In genomic region chr16:28073836-28074235, GRCh38 we compare ENCODE assay signal across 23 cellular contexts. TPM values are rescaled to one million over a fixed set of nuclear protein-coding genes. Genes with fewer than 3 reads are reported as not detected.
DNase-seq lines count a peak whose midpoint lies in the region; ATAC-seq, FAIRE-seq and TF ChIP-seq lines count a peak whose summit lies in the region.
"Had no signal": no experiment of that assay in that cellular context is flagged by ENCODE, and none has a peak within 500 bp of the region (broad histone marks: within the 10 kb centered on the region; RNA-seq: fewer than 3 reads in every experiment).

No MANE protein-coding gene starts in this region.

- no peak for ATAC-seq in HepG2
- no peak for ATAC-seq in right lobe of liver
- no peak for ATAC-seq in K562
- ATAC-seq in GM19463 (IDR thresholded peaks at IDR 0.05; ENCODE audit: unreplicated experiment) = no peak
- ATAC-seq: A549; CD8-positive, alpha-beta T cell had no signal

- H3K27ac ChIP-seq in HepG2 (ENCODE audit: extremely low read length, insufficient read depth, low read length) (no peak overlapping the region), right lobe of liver (no peak overlapping the region), K562 (ENCODE audit: extremely low read depth, low read depth, low read length) (no peak overlapping the region)
- H3K27ac ChIP-seq: 22Rv1; A549; BLaER1 treated with 17β-estradiol and CSF1 and Interleukin-3, amounts not matched to agents 10 nM and 100 nM; C4-2B had no signal

- no peaks in the 10 kb centered on the region for H3K9me3 ChIP-seq in HepG2 (ENCODE audit: low read length)
- no peaks in the 10 kb centered on the region for H3K9me3 ChIP-seq in right lobe of liver
- H3K9me3 ChIP-seq in K562 (replicated peaks; ENCODE audit: control insufficient read depth, insufficient read depth, low read depth, low read length) = no peaks in the 10 kb centered on the region
- H3K9me3 ChIP-seq: A549; BLaER1 treated with 17β-estradiol and CSF1 and Interleukin-3, amounts not matched to agents 10 nM and 100 nM; Caco-2 had no signal

- H3K27me3 ChIP-seq in HepG2 (ENCODE audit: control insufficient read depth in 1 of 2, insufficient read depth in 2 of 2, low read length in 2 of 2) (peaks cover 3 to 31% of the 10 kb centered on the region in 2 experiments; a peak in 3 of 5 replicates), right lobe of liver (no peaks in the 10 kb centered on the region), K562 (ENCODE audit: control insufficient read depth in 2 of 2, insufficient read depth in 2 of 2, low read length in 2 of 2) (peaks cover 17 to 49% of the 10 kb centered on the region in 2 experiments)
- H3K27me3 ChIP-seq: BLaER1 treated with 17β-estradiol and CSF1 and Interleukin-3, amounts not matched to agents 10 nM and 100 nM had no signal

- TF ChIP-seq CTCF in HepG2 (CRISPR knock-in tag; IDR thresholded peaks at IDR 0.05) (no peak), right lobe of liver (IDR thresholded peaks at IDR 0.05) (no peak), K562 (IDR thresholded peaks at IDR 0.05 in 2 of 3, conservative IDR thresholded peaks at IDR 0.05 in 1 of 3; ENCODE audit: insufficient read depth in 2 of 3, low read depth in 1 of 3, low read length in 3 of 3) (no peak)

- DNase-seq in HepG2 (ENCODE audit: low spot score) (no peak), right lobe of liver (no peak), K562 (ENCODE audit: extremely low read depth in 1 of 4, low spot score in 3 of 4) (no peak), activated gamma-delta T cell treated with Interleukin-2 at 50 U/mL for 16 hours (no peak)
- DNase-seq: AML-193; Caco-2; Calu3; CD4-positive, alpha-beta T cell; CD8-positive, alpha-beta T cell; DMS79 treated with DMSO at 0.1 percent for 48 hours; GF-D8 had no signal

- H4K20me1 ChIP-seq in HepG2 (ENCODE audit: insufficient read depth, low read length) = no peaks in the 10 kb centered on the region
- H4K20me1 ChIP-seq in K562 (replicated peaks; ENCODE audit: control insufficient read depth, insufficient read depth, low read length) = peaks cover 6% of the 10 kb centered on the region; the same call in 1 of the 2 replicates
- H4K20me1 ChIP-seq: BLaER1 treated with 17β-estradiol and CSF1 and Interleukin-3, amounts not matched to agents 10 nM and 100 nM had no signal

- H3K9me1 ChIP-seq in K562 (ENCODE audit: control insufficient read depth, insufficient read depth, low read length) = no peaks in the 10 kb centered on the region

- CTCF ChIA-PET in HepG2 (lab: Yijun Ruan, JAX; ENCODE audit: low intra/inter-chr PET ratio, low total read pairs) = no interaction called here
- CTCF ChIA-PET in K562 (lab: Yijun Ruan, JAX; ENCODE audit: low intra/inter-chr PET ratio) = no interaction called here

- H3K4me2 ChIP-seq in HepG2 (ENCODE audit: low read depth, low read length) (no peak overlapping the region), K562 (ENCODE audit: insufficient read depth, low read length) (no peak overlapping the region)
- H3K4me2 ChIP-seq: A549; BLaER1 treated with 17β-estradiol and CSF1 and Interleukin-3, amounts not matched to agents 10 nM and 100 nM had no signal

- no peak for TF ChIP-seq RAD21 in HepG2 (CRISPR knock-in tag; IDR thresholded peaks at IDR 0.05)
- TF ChIP-seq RAD21 in K562 (CRISPR knock-in tag; conservative IDR thresholded peaks at IDR 0.05 in 1 of 2, IDR thresholded peaks at IDR 0.05 in 1 of 2) = no peak

- H3K4me1 ChIP-seq in HepG2 (ENCODE audit: insufficient read depth, low read length) (no peaks in the 10 kb centered on the region), right lobe of liver (no peaks in the 10 kb centered on the region), K562 (replicated peaks in 1 of 2; ENCODE audit: control insufficient read depth in 2 of 2, insufficient read depth in 2 of 2, low read length in 2 of 2) (no peaks in the 10 kb centered on the region)
- H3K4me1 ChIP-seq: A549, Caco-2 had no signal

- 23% methylated on average over 5 of the region's 6 CpGs for WGBS in HepG2 (ENCODE audit: low lambda C conversion rate)
- 70% methylated on average over 4 of the region's 6 CpGs for WGBS in right lobe of liver (ENCODE audit: insufficient coverage, low coverage, low lambda C conversion rate, missing lambda C conversion rate)
- WGBS in K562 (ENCODE audit: insufficient coverage, low coverage, missing lambda C conversion rate) = 4% methylated on average over 6 of the region's 6 CpGs

- intact Hi-C loops in HepG2 (cut with micrococcal nuclease; ENCODE audit: unreplicated experiment) (no loop called here), right lobe of liver (cut with DNase I) (no loop called here), K562 (cut with micrococcal nuclease) (no loop called here)

- H3K4me3 ChIP-seq in HepG2 (replicated peaks in 1 of 3; ENCODE audit: insufficient read depth in 1 of 3, low read depth in 2 of 3, low read length in 3 of 3) (no peak overlapping the region), right lobe of liver (no peak overlapping the region), K562 (no peak overlapping the region)
- H3K4me3 ChIP-seq: A549; BLaER1 treated with 17β-estradiol and CSF1 and Interleukin-3, amounts not matched to agents 10 nM and 100 nM had no signal

- no peak overlapping the region for H3K9ac ChIP-seq in HepG2 (ENCODE audit: insufficient read depth, low read depth, low read length)
- no peak overlapping the region for H3K9ac ChIP-seq in K562 (ENCODE audit: insufficient read depth in 1 of 2, low read depth in 2 of 2, low read length in 2 of 2)
- H3K9ac ChIP-seq: BLaER1 treated with 17β-estradiol and CSF1 and Interleukin-3, amounts not matched to agents 10 nM and 100 nM had no signal

- H2AFZ ChIP-seq in HepG2 (ENCODE audit: low read length) = no peak overlapping the region
- no peak overlapping the region for H2AFZ ChIP-seq in K562 (ENCODE audit: low read depth, low read length)

- H3K36me3 ChIP-seq in HepG2 (replicated peaks in 1 of 2; ENCODE audit: control insufficient read depth in 1 of 2, insufficient read depth in 2 of 2, low read length in 2 of 2) = no peaks in the 10 kb centered on the region
- H3K36me3 ChIP-seq in right lobe of liver = no peaks in the 10 kb centered on the region
- no peaks in the 10 kb centered on the region for H3K36me3 ChIP-seq in K562 (ENCODE audit: control insufficient read depth, insufficient read depth, low read length)
- H3K36me3 ChIP-seq: BLaER1 treated with 17β-estradiol and CSF1 and Interleukin-3, amounts not matched to agents 10 nM and 100 nM had no signal

- no peaks in the 10 kb centered on the region for H3K79me2 ChIP-seq in HepG2 (ENCODE audit: insufficient read depth, low read length)
- H3K79me2 ChIP-seq in K562 (ENCODE audit: control insufficient read depth, insufficient read depth, low read length) = no peaks in the 10 kb centered on the region

- POLR2A ChIA-PET in HepG2 (lab: Yijun Ruan, JAX) (no interaction called here), K562 (lab: Yijun Ruan, JAX) (no interaction called here)

- TF ChIP-seq POLR2A in HepG2 (IDR thresholded peaks at IDR 0.05; ENCODE audit: insufficient read depth in 1 of 2, low read depth in 2 of 2, low read length in 2 of 2) = no peak
- TF ChIP-seq POLR2A in right lobe of liver (IDR thresholded peaks at IDR 0.05) = no peak
- TF ChIP-seq POLR2A in K562 (conservative IDR thresholded peaks at IDR 0.05) = no peak

- no peak for FAIRE-seq in HepG2 (lab: Jason Lieb, UNC)
- no peak for FAIRE-seq in K562 (lab: Jason Lieb, UNC)
- FAIRE-seq: A549, D721Med, G401.6, GM12891, GM19239 had no signal

- BruUV-seq in HepG2 (replicated peaks; lab: Mats Ljungman, UMichigan) (no TSS peak), K562 (replicated peaks; lab: Mats Ljungman, UMichigan) (no TSS peak)

- TF ChIP-seq EP300 in HepG2 (IDR thresholded peaks at IDR 0.05; ENCODE audit: low read depth in 2 of 2, low read length in 2 of 2) = no peak
- TF ChIP-seq EP300 in HepG2 (CRISPR knock-in tag; IDR thresholded peaks at IDR 0.05; ENCODE audit: borderline replicate concordance) = no peak
- no peak for TF ChIP-seq EP300 in K562 (IDR thresholded peaks at IDR 0.05; ENCODE audit: low read length)

- in situ Hi-C loops in HepG2 (cut with HindIII; ENCODE audit: extremely low pct_ligation_motif_present, low pct_unique_long_range_greater_than_20kb) = loop anchor here (5.0 kb wide), 1 partner anchor 102 kb away; no protein-coding TSS in a partner anchor
- in situ Hi-C loops in K562 (cut with MboI) = no loop called here

RNA-seq across cellular contexts. Expression of gene GSG1L, which starts 10.3 kb away (rescaled TPM):
- not detected in 2 replicates for total RNA-seq in HepG2 (2016; rRNA removed; fragmentation: Illumina TruSeq; extraction: Trizol)
- not detected in 2 replicates for total RNA-seq in HepG2 (2016; cell fraction: cytosol; rRNA removed; fragmentation: Illumina TruSeq; extraction: Trizol; ENCODE audit: low read depth)
- total RNA-seq in HepG2 (2016; cell fraction: insoluble cytoplasmic fraction; rRNA removed; fragmentation: Illumina TruSeq; extraction: Trizol) = not detected in 2 replicates
- total RNA-seq in HepG2 (2016; cell fraction: membrane; rRNA removed; fragmentation: Illumina TruSeq; extraction: Trizol) = not detected in 2 replicates
- total RNA-seq in HepG2 (2016; cell fraction: nucleus; rRNA removed; fragmentation: Illumina TruSeq; extraction: Trizol) = not detected in 2 replicates
- not detected in 2 replicates for polyA plus RNA-seq in HepG2 (2011; rRNA removed)
- polyA plus RNA-seq in HepG2 (2011; cell fraction: cytosol; rRNA removed) = not detected in 2 replicates
- polyA plus RNA-seq in HepG2 (2011; cell fraction: nucleus; rRNA removed) = not detected in 2 replicates
- not detected in 2 replicates for polyA plus RNA-seq in HepG2 (2012)
- polyA plus RNA-seq in HepG2 (2016; cell fraction: cytosol; fragmentation: Illumina TruSeq; extraction: Trizol; ENCODE audit: low read depth) = not detected in 2 replicates
- not detected in 2 replicates for polyA plus RNA-seq in HepG2 (2016; cell fraction: insoluble cytoplasmic fraction; fragmentation: Illumina TruSeq; extraction: Trizol; ENCODE audit: low read depth)
- not detected in 2 replicates for polyA plus RNA-seq in HepG2 (2016; cell fraction: membrane; fragmentation: Illumina TruSeq; extraction: Trizol; ENCODE audit: low read depth)
- not detected in 2 replicates for polyA plus RNA-seq in HepG2 (2016; cell fraction: nucleus; fragmentation: Illumina TruSeq; extraction: Trizol; ENCODE audit: insufficient read depth, low read depth)
- not detected in 2 replicates for polyA minus RNA-seq in HepG2 (2011; rRNA and poly(A)+ RNA removed; ENCODE audit: low replicate concordance)
- polyA minus RNA-seq in HepG2 (2011; cell fraction: cytosol; rRNA and poly(A)+ RNA removed) = not detected in 2 replicates
- polyA minus RNA-seq in HepG2 (2011; cell fraction: nucleus; rRNA and poly(A)+ RNA removed) = not detected in 2 replicates
- total RNA-seq in right lobe of liver = under 1 TPM in 1 of 6 experiments, not detected in 5; 0.33 TPM
- total RNA-seq in K562 (2011; cell fraction: chromatin; rRNA removed; ENCODE audit: low replicate concordance) = not detected in 2 replicates
- total RNA-seq in K562 (2011; cell fraction: nucleolus; rRNA removed) = not detected in 2 replicates
- not detected in 2 replicates for total RNA-seq in K562 (2011; cell fraction: nucleoplasm; rRNA removed)
- total RNA-seq in K562 (2014; rRNA removed) = not detected in 2 replicates
- not detected in 2 replicates for total RNA-seq in K562 (2014; rRNA removed; fragmentation: Illumina TruSeq; extraction: Trizol)
- not detected in 2 replicates for total RNA-seq in K562 (2015; rRNA removed; fragmentation: Illumina TruSeq; extraction: Trizol)
- total RNA-seq in K562 (2021) = not detected in 2 replicates
- polyA plus RNA-seq in K562 (2011; rRNA removed) = not detected in 2 replicates
- polyA plus RNA-seq in K562 (2011; cell fraction: cytosol; rRNA removed) = not detected in 2 replicates
- polyA plus RNA-seq in K562 (2011; cell fraction: nucleus; rRNA removed) = not detected in 2 replicates
- 0.04 TPM in 1 of 2 replicates, not detected in the other for polyA plus RNA-seq in K562 (2012)
- polyA plus RNA-seq in K562 (2014; fragmentation: Illumina TruSeq; extraction: Trizol) = not detected in 2 replicates
- not detected for polyA plus RNA-seq in K562 (2014; fragmentation: Nextera tagmentation; extraction: Ambion mirVana)
- polyA plus RNA-seq in K562 (2014; rRNA removed) = not detected in 2 replicates
- 0.06 TPM in 1 of 2 replicates, not detected in the other for polyA minus RNA-seq in K562 (2011; rRNA and poly(A)+ RNA removed)
- polyA minus RNA-seq in K562 (2011; cell fraction: cytosol; rRNA and poly(A)+ RNA removed) = not detected in 2 replicates
- not detected in 2 replicates for polyA minus RNA-seq in K562 (2011; cell fraction: nucleus; rRNA and poly(A)+ RNA removed)
- total RNA-seq: A172; B cell; Caco-2; Calu3; CD4-positive, alpha-beta T cell; CD8-positive, alpha-beta T cell had no signal
- polyA plus RNA-seq: A549, BJ had no signal

Comparison
In these comparisons a context has a peak if more than half of its experiments do, and no peak if none do; other contexts are left out.
1. Of the 241 proteins assayed by ChIP-seq in both HepG2 and K562: peak only in HepG2: none; only in K562: ADNP; in both: none; in neither: 239; mixed calls (peak in some experiments, not most) for 1.